In the genomic region with DNA sequence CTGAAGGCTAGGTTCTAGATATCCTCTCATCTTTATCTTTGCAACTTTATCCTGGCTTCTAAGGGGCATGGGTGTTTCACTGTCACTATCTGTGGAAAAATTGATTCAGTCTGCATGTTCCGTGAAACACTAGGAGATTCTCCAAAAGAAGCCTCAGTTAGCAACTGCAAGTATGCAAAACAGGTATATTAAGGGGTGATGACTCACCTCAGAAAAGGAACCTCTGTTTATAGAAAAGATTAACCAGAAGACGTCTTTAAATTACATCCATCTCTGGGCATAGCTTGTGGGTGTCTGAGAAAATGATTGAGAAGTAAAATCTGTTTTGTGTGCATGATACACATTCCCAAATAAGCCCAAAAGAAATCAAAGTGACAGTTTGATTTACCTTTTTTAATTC, we compare ENCODE assay signal across 19 cellular contexts.
DNase-seq lines count a peak whose midpoint lies in the region; ATAC-seq, FAIRE-seq and TF ChIP-seq lines count a peak whose summit lies in the region.
"Had no signal": no experiment of that assay in that cellular context is flagged by ENCODE, and none has a peak within 500 bp of the region (broad histone marks: within the 10 kb centered on the region; RNA-seq: fewer than 3 reads in every experiment).

No MANE protein-coding gene starts in this region.

- DNase-seq in glutamatergic neuron (no peak), osteocyte (ENCODE audit: extremely low spot score, unreplicated experiment) (no peak), GM12892 (ENCODE audit: insufficient read length) (no peak)
- DNase-seq in activated T-helper 1 cell treated with anti-CD3 and anti-CD28 coated beads, Interleukin-12 subunit alpha, Interleukin-12 subunit beta, Interleukin-2, Interleukin-4 antibody, amounts not matched to agents 30 ng/mL and 10 ng/mL and 1 ng/mL, durations not matched to agents 14 hours and 24 hours and 36 hours (ENCODE audit: low spot score), result no peak
- DNase-seq in stimulated activated naive B cell treated with anti-CD40 and anti-IgM and Interleukin-4, amounts not matched to agents 10 μg/mL and 1 μg/mL and 100 μg/mL, for 72 hours, result no peak
- DNase-seq: activated CD8-positive, alpha-beta T cell treated with anti-CD3 and anti-CD28 coated beads for 36 hours; activated T-cell treated with anti-CD3 and anti-CD28 coated beads, Interleukin-2, amount 50 U/mL, for 72 hours; NCI-H1417 treated with DMSO at 0.1 percent for 48 hours; NCI-H345; Right ventricle myocardium superior; small intestine; thyroid gland; WERI-Rb-1 had no signal

- H3K4me1 Mint-ChIP-seq in glutamatergic neuron (ENCODE audit: low read depth, unreplicated experiment), result peaks cover 29% of the 10 kb centered on the region
- no peaks in the 10 kb centered on the region for H3K4me1 Mint-ChIP-seq in osteocyte (ENCODE audit: unreplicated experiment)
- no peaks in the 10 kb centered on the region for H3K4me1 Mint-ChIP-seq in activated T-helper 1 cell treated with anti-CD3 and anti-CD28 coated beads, Interleukin-12 subunit alpha, Interleukin-12 subunit beta, Interleukin-2, Interleukin-4 antibody, amounts not matched to agents 30 ng/mL and 10 ng/mL and 1 ng/mL, durations not matched to agents 14 hours and 24 hours and 36 hours (ENCODE audit: low read depth)
- H3K4me1 Mint-ChIP-seq in stimulated activated naive B cell treated with anti-CD40 and anti-IgM and Interleukin-4, amounts not matched to agents 10 μg/mL and 1 μg/mL and 100 μg/mL, for 72 hours, result peaks cover 0 to 2% of the 10 kb centered on the region in 2 donors
- H3K4me1 Mint-ChIP-seq: B cell; stimulated activated effector memory CD8-positive, alpha-beta T cell treated with anti-CD3 and anti-CD28 coated beads, Interleukin-12 subunit alpha, Interleukin-12 subunit beta, amount 100 ng/mL, for 72 hours had no signal

- H3K36me3 Mint-ChIP-seq in glutamatergic neuron (ENCODE audit: unreplicated experiment), result peaks cover 4% of the 10 kb centered on the region
- H3K36me3 Mint-ChIP-seq in osteocyte (ENCODE audit: unreplicated experiment), result no peaks in the 10 kb centered on the region
- no peaks in the 10 kb centered on the region for H3K36me3 Mint-ChIP-seq in activated T-helper 1 cell treated with anti-CD3 and anti-CD28 coated beads, Interleukin-12 subunit alpha, Interleukin-12 subunit beta, Interleukin-2, Interleukin-4 antibody, amounts not matched to agents 30 ng/mL and 10 ng/mL and 1 ng/mL, durations not matched to agents 14 hours and 24 hours and 36 hours (ENCODE audit: low read depth)
- H3K36me3 Mint-ChIP-seq in stimulated activated naive B cell treated with anti-CD40 and anti-IgM and Interleukin-4, amounts not matched to agents 10 μg/mL and 1 μg/mL and 100 μg/mL, for 72 hours, result no peaks in the 10 kb centered on the region
- H3K36me3 Mint-ChIP-seq: stimulated activated effector memory CD8-positive, alpha-beta T cell treated with anti-CD3 and anti-CD28 coated beads, Interleukin-12 subunit alpha, Interleukin-12 subunit beta, amount 100 ng/mL, for 72 hours had no signal

- peak overlapping the region; percentile 69 for H3K27ac Mint-ChIP-seq in glutamatergic neuron (ENCODE audit: unreplicated experiment)
- H3K27ac Mint-ChIP-seq in osteocyte (ENCODE audit: unreplicated experiment), result no peak overlapping the region
- H3K27ac Mint-ChIP-seq in activated T-helper 1 cell treated with anti-CD3 and anti-CD28 coated beads, Interleukin-12 subunit alpha, Interleukin-12 subunit beta, Interleukin-2, Interleukin-4 antibody, amounts not matched to agents 30 ng/mL and 10 ng/mL and 1 ng/mL, durations not matched to agents 14 hours and 24 hours and 36 hours, result no peak overlapping the region
- no peak overlapping the region for H3K27ac Mint-ChIP-seq in stimulated activated naive B cell treated with anti-CD40 and anti-IgM and Interleukin-4, amounts not matched to agents 10 μg/mL and 1 μg/mL and 100 μg/mL, for 72 hours
- H3K27ac Mint-ChIP-seq: activated CD8-positive, alpha-beta T cell treated with anti-CD3 and anti-CD28 coated beads for 36 hours; activated T-cell treated with anti-CD3 and anti-CD28 coated beads, Interleukin-2, amount 50 U/mL, for 72 hours; B cell; stimulated activated effector memory CD8-positive, alpha-beta T cell treated with anti-CD3 and anti-CD28 coated beads, Interleukin-12 subunit alpha, Interleukin-12 subunit beta, amount 100 ng/mL, for 72 hours had no signal

- H3K9me3 Mint-ChIP-seq in glutamatergic neuron (ENCODE audit: unreplicated experiment) (peaks cover 14% of the 10 kb centered on the region), osteocyte (ENCODE audit: unreplicated experiment) (no peaks in the 10 kb centered on the region)
- no peaks in the 10 kb centered on the region for H3K9me3 Mint-ChIP-seq in activated T-helper 1 cell treated with anti-CD3 and anti-CD28 coated beads, Interleukin-12 subunit alpha, Interleukin-12 subunit beta, Interleukin-2, Interleukin-4 antibody, amounts not matched to agents 30 ng/mL and 10 ng/mL and 1 ng/mL, durations not matched to agents 14 hours and 24 hours and 36 hours
- peaks cover 0 to 1% of the 10 kb centered on the region in 2 donors for H3K9me3 Mint-ChIP-seq in stimulated activated naive B cell treated with anti-CD40 and anti-IgM and Interleukin-4, amounts not matched to agents 10 μg/mL and 1 μg/mL and 100 μg/mL, for 72 hours
- H3K9me3 Mint-ChIP-seq: activated CD8-positive, alpha-beta T cell treated with anti-CD3 and anti-CD28 coated beads for 36 hours; stimulated activated effector memory CD8-positive, alpha-beta T cell treated with anti-CD3 and anti-CD28 coated beads, Interleukin-12 subunit alpha, Interleukin-12 subunit beta, amount 100 ng/mL, for 72 hours had no signal

- H3K4me3 Mint-ChIP-seq in glutamatergic neuron (ENCODE audit: unreplicated experiment) (no peak overlapping the region), osteocyte (ENCODE audit: unreplicated experiment) (no peak overlapping the region)
- no peak overlapping the region for H3K4me3 Mint-ChIP-seq in activated T-helper 1 cell treated with anti-CD3 and anti-CD28 coated beads, Interleukin-12 subunit alpha, Interleukin-12 subunit beta, Interleukin-2, Interleukin-4 antibody, amounts not matched to agents 30 ng/mL and 10 ng/mL and 1 ng/mL, durations not matched to agents 14 hours and 24 hours and 36 hours
- no peak overlapping the region for H3K4me3 Mint-ChIP-seq in stimulated activated naive B cell treated with anti-CD40 and anti-IgM and Interleukin-4, amounts not matched to agents 10 μg/mL and 1 μg/mL and 100 μg/mL, for 72 hours
- H3K4me3 Mint-ChIP-seq: activated CD8-positive, alpha-beta T cell treated with anti-CD3 and anti-CD28 coated beads for 36 hours; activated T-cell treated with anti-CD3 and anti-CD28 coated beads, Interleukin-2, amount 50 U/mL, for 72 hours; B cell; stimulated activated effector memory CD8-positive, alpha-beta T cell treated with anti-CD3 and anti-CD28 coated beads, Interleukin-12 subunit alpha, Interleukin-12 subunit beta, amount 100 ng/mL, for 72 hours had no signal

- H3K27me3 Mint-ChIP-seq in glutamatergic neuron (ENCODE audit: unreplicated experiment), result peaks cover 9% of the 10 kb centered on the region
- no peaks in the 10 kb centered on the region for H3K27me3 Mint-ChIP-seq in osteocyte (ENCODE audit: unreplicated experiment)
- no peaks in the 10 kb centered on the region for H3K27me3 Mint-ChIP-seq in activated T-helper 1 cell treated with anti-CD3 and anti-CD28 coated beads, Interleukin-12 subunit alpha, Interleukin-12 subunit beta, Interleukin-2, Interleukin-4 antibody, amounts not matched to agents 30 ng/mL and 10 ng/mL and 1 ng/mL, durations not matched to agents 14 hours and 24 hours and 36 hours (ENCODE audit: insufficient read depth)
- peaks cover 5 to 20% of the 10 kb centered on the region in 2 donors for H3K27me3 Mint-ChIP-seq in stimulated activated naive B cell treated with anti-CD40 and anti-IgM and Interleukin-4, amounts not matched to agents 10 μg/mL and 1 μg/mL and 100 μg/mL, for 72 hours
- H3K27me3 Mint-ChIP-seq: activated CD8-positive, alpha-beta T cell treated with anti-CD3 and anti-CD28 coated beads for 36 hours had no signal

- intact Hi-C loops in activated T-helper 1 cell treated with anti-CD3 and anti-CD28 coated beads, Interleukin-12 subunit alpha, Interleukin-12 subunit beta, Interleukin-2, Interleukin-4 antibody, amounts not matched to agents 30 ng/mL and 10 ng/mL and 1 ng/mL, durations not matched to agents 14 hours and 24 hours and 36 hours (cut with micrococcal nuclease), result no loop called here

- TF ChIP-seq CTCF in glutamatergic neuron (IDR thresholded peaks at IDR 0.05; ENCODE audit: partially characterized antibody, unreplicated experiment) (no peak), osteocyte (IDR thresholded peaks at IDR 0.05) (no peak)

- ATAC-seq in GM19035 (IDR thresholded peaks at IDR 0.05; ENCODE audit: unreplicated experiment) (peak; percentile 44), GM21723 (IDR thresholded peaks at IDR 0.05; ENCODE audit: unreplicated experiment) (peak; percentile 53), HG03095 (IDR thresholded peaks at IDR 0.05; ENCODE audit: unreplicated experiment) (peak; percentile 56)
- ATAC-seq in stimulated activated naive B cell treated with anti-CD40 and anti-IgM and Interleukin-4, amounts not matched to agents 10 μg/mL and 1 μg/mL and 100 μg/mL, for 72 hours (replicated peaks), result no peak
- ATAC-seq: activated CD8-positive, alpha-beta T cell treated with anti-CD3 and anti-CD28 coated beads for 36 hours; activated T-cell treated with anti-CD3 and anti-CD28 coated beads, Interleukin-2, amount 50 U/mL, for 72 hours; esophagus mucosa; stimulated activated effector memory CD8-positive, alpha-beta T cell treated with anti-CD3 and anti-CD28 coated beads, Interleukin-12 subunit alpha, Interleukin-12 subunit beta, amount 100 ng/mL, for 72 hours had no signal

- no peak for TF ChIP-seq POLR2A in GM12892 (IDR thresholded peaks at IDR 0.05; ENCODE audit: low read depth, low read length)

- FAIRE-seq in GM12892 (lab: Jason Lieb, UNC), result no peak
- FAIRE-seq: small intestine had no signal

Comparison
In these comparisons a context has a peak if more than half of its experiments do, and no peak if none do; other contexts are left out.
1. ATAC-seq: peak in GM19035 (single experiment), GM21723 (single experiment) and HG03095 (single experiment); none in stimulated activated naive B cell treated with anti-CD40 and anti-IgM and Interleukin-4, amounts not matched to agents 10 μg/mL and 1 μg/mL and 100 μg/mL, for 72 hours (0 of 2).